Comparison of ENCODE assay signal across 1 cellular context in the genomic region with DNA sequence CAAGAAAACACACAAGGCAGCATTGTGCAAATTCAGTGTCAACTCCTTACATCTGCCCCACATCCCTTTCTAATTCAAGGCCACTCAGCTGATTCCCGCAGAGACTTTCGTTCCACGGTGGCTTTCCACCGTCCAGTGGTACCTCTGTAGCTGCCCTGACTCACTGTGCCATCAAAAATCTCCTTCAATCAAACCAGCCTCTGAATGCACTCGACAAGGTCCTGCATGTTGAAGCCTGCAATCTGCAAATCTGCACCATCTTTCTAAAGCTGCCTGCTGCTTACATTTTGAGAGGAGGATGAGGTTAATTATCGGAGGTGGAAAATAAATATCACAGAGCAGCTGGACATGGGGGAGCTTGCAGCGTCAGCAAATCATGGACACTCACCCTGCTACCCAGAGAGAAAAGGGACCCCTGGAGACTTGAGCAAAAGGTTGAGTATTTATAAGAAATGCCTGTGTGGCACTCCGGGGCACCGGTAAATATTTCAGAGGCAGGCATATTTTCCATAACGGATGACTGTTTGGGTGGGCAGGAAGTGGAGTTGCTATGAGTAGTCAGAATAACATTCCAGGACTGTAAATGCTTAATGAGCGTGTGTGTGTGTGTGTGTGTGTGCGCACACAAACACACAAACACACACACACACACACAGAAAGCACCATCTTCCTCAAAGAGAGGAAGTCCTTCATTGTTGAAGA.
A peak's percentile ranks its signal among the peaks of the same experiment; 100 is the strongest.
TF ChIP-seq lines count a peak whose summit lies in the region.

No MANE protein-coding gene starts in this region.

TF ChIP-seq in SK-N-SH, 30 proteins besides CTCF, POLR2A, EP300 and RAD21 (continued from another document):
- TF ChIP-seq, protein P1, sequence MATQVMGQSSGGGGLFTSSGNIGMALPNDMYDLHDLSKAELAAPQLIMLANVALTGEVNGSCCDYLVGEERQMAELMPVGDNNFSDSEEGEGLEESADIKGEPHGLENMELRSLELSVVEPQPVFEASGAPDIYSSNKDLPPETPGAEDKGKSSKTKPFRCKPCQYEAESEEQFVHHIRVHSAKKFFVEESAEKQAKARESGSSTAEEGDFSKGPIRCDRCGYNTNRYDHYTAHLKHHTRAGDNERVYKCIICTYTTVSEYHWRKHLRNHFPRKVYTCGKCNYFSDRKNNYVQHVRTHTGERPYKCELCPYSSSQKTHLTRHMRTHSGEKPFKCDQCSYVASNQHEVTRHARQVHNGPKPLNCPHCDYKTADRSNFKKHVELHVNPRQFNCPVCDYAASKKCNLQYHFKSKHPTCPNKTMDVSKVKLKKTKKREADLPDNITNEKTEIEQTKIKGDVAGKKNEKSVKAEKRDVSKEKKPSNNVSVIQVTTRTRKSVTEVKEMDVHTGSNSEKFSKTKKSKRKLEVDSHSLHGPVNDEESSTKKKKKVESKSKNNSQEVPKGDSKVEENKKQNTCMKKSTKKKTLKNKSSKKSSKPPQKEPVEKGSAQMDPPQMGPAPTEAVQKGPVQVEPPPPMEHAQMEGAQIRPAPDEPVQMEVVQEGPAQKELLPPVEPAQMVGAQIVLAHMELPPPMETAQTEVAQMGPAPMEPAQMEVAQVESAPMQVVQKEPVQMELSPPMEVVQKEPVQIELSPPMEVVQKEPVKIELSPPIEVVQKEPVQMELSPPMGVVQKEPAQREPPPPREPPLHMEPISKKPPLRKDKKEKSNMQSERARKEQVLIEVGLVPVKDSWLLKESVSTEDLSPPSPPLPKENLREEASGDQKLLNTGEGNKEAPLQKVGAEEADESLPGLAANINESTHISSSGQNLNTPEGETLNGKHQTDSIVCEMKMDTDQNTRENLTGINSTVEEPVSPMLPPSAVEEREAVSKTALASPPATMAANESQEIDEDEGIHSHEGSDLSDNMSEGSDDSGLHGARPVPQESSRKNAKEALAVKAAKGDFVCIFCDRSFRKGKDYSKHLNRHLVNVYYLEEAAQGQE (IDR thresholded peaks at IDR 0.05; ENCODE audit: low read depth, low read length) = no peak
- peak; percentile 53; the same call in 1 of the 2 replicates for TF ChIP-seq FOSL2 (IDR thresholded peaks at IDR 0.05; ENCODE audit: borderline replicate concordance, low read depth)
TF ChIP-seq in SK-N-SH: peak in this region for 6.
